3 cellular contexts compared by ENCODE assay signal in the genomic region with DNA sequence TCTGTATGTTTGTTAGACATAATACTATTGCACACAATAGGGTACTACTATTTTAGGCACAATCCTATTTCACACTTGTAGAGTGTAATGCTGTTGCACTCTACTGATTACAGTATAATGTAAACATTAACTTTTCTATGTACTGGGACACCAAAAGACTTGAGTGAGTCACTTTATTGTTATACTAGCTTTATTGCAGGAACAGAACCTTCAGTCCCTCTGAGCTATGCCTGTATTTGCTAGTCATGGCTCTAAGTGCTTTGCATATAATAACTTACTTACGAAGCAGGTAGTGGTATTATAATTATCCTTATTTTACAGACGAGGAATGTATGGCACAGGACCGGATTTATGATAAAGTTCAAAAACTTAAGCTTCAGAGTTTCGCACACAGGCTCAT.
TF ChIP-seq lines count a peak whose summit lies in the region.

No MANE protein-coding gene starts in this region.

TF ChIP-seq in A549, 52 proteins besides CTCF, POLR2A, EP300 and RAD21 (continues in another document):
- TF ChIP-seq, protein P1, sequence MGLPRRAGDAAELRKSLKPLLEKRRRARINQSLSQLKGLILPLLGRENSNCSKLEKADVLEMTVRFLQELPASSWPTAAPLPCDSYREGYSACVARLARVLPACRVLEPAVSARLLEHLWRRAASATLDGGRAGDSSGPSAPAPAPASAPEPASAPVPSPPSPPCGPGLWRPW (IDR thresholded peaks at IDR 0.05), result no peak
- TF ChIP-seq ESRRA (IDR thresholded peaks at IDR 0.05; ENCODE audit: borderline replicate concordance, low read length) (no peak), HOXA7 (CRISPR knock-in tag; IDR thresholded peaks at IDR 0.05) (no peak), CHD4 (IDR thresholded peaks at IDR 0.05; ENCODE audit: borderline replicate concordance) (no peak), MYC (IDR thresholded peaks at IDR 0.05; ENCODE audit: borderline replicate concordance, low read length) (no peak), FOSB (CRISPR knock-in tag; IDR thresholded peaks at IDR 0.05) (no peak), HOXB5 (CRISPR knock-in tag; IDR thresholded peaks at IDR 0.05) (no peak), ZSCAN20 (CRISPR knock-in tag; IDR thresholded peaks at IDR 0.05) (no peak), HEYL (CRISPR knock-in tag; IDR thresholded peaks at IDR 0.05) (no peak), HOXB13 (CRISPR knock-in tag; IDR thresholded peaks at IDR 0.05; ENCODE audit: low read depth) (no peak), NFE2L2 (conservative IDR thresholded peaks at IDR 0.05; ENCODE audit: low read length) (no peak), NPAS2 (CRISPR knock-in tag; IDR thresholded peaks at IDR 0.05; ENCODE audit: borderline replicate concordance) (no peak), SREBF2 (IDR thresholded peaks at IDR 0.05) (no peak)
- TF ChIP-seq, protein P2, sequence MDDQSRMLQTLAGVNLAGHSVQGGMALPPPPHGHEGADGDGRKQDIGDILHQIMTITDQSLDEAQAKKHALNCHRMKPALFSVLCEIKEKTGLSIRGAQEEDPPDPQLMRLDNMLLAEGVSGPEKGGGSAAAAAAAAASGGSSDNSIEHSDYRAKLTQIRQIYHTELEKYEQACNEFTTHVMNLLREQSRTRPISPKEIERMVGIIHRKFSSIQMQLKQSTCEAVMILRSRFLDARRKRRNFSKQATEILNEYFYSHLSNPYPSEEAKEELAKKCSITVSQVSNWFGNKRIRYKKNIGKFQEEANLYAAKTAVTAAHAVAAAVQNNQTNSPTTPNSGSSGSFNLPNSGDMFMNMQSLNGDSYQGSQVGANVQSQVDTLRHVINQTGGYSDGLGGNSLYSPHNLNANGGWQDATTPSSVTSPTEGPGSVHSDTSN (IDR thresholded peaks at IDR 0.05), result no peak
- TF ChIP-seq, protein P3, sequence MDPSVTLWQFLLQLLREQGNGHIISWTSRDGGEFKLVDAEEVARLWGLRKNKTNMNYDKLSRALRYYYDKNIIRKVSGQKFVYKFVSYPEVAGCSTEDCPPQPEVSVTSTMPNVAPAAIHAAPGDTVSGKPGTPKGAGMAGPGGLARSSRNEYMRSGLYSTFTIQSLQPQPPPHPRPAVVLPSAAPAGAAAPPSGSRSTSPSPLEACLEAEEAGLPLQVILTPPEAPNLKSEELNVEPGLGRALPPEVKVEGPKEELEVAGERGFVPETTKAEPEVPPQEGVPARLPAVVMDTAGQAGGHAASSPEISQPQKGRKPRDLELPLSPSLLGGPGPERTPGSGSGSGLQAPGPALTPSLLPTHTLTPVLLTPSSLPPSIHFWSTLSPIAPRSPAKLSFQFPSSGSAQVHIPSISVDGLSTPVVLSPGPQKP (IDR thresholded peaks at IDR 0.05; ENCODE audit: low read depth, low read length), result no peak
- TF ChIP-seq, protein P4, sequence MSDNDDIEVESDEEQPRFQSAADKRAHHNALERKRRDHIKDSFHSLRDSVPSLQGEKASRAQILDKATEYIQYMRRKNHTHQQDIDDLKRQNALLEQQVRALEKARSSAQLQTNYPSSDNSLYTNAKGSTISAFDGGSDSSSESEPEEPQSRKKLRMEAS (IDR thresholded peaks at IDR 0.05), result no peak

TF ChIP-seq in IMR-90, 13 proteins besides CTCF, POLR2A, EP300 and RAD21:
- TF ChIP-seq BHLHE40 (IDR thresholded peaks at IDR 0.05; ENCODE audit: low read depth, low read length) (no peak), SMC3 (IDR thresholded peaks at IDR 0.05; ENCODE audit: low read depth, low read length) (no peak), NFE2L2 (IDR thresholded peaks at IDR 0.05; ENCODE audit: low read depth, low read length) (no peak), CHD1 (IDR thresholded peaks at IDR 0.05; ENCODE audit: low read depth, low read length) (no peak), MXI1 (IDR thresholded peaks at IDR 0.05; ENCODE audit: borderline replicate concordance, low read depth, low read length) (no peak)
- TF ChIP-seq, protein P5, sequence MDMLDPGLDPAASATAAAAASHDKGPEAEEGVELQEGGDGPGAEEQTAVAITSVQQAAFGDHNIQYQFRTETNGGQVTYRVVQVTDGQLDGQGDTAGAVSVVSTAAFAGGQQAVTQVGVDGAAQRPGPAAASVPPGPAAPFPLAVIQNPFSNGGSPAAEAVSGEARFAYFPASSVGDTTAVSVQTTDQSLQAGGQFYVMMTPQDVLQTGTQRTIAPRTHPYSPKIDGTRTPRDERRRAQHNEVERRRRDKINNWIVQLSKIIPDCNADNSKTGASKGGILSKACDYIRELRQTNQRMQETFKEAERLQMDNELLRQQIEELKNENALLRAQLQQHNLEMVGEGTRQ (IDR thresholded peaks at IDR 0.05; ENCODE audit: low read depth, low read length), result no peak

TF ChIP-seq in HEK293T, 16 proteins besides CTCF, POLR2A, EP300 and RAD21:
- TF ChIP-seq BHLHE40 (IDR thresholded peaks at IDR 0.05; ENCODE audit: borderline replicate concordance) (no peak), FOXM1 (IDR thresholded peaks at IDR 0.05; ENCODE audit: borderline replicate concordance) (no peak), NFRKB (IDR thresholded peaks at IDR 0.05) (no peak), SUZ12 (IDR thresholded peaks at IDR 0.05) (no peak), FOXK2 (IDR thresholded peaks at IDR 0.05) (no peak), HDGF (IDR thresholded peaks at IDR 0.05; ENCODE audit: borderline replicate concordance) (no peak), L3MBTL2 (conservative IDR thresholded peaks at IDR 0.05) (no peak), ELF4 (IDR thresholded peaks at IDR 0.05) (no peak), ZNF384 (IDR thresholded peaks at IDR 0.05) (no peak), LEF1 (IDR thresholded peaks at IDR 0.05; ENCODE audit: borderline replicate concordance) (no peak), FOXA1 (IDR thresholded peaks at IDR 0.05) (no peak), CTBP1 (IDR thresholded peaks at IDR 0.05; ENCODE audit: borderline replicate concordance) (no peak), TARDBP (IDR thresholded peaks at IDR 0.05) (no peak), SP1 (IDR thresholded peaks at IDR 0.05) (no peak)
- TF ChIP-seq, protein P6, sequence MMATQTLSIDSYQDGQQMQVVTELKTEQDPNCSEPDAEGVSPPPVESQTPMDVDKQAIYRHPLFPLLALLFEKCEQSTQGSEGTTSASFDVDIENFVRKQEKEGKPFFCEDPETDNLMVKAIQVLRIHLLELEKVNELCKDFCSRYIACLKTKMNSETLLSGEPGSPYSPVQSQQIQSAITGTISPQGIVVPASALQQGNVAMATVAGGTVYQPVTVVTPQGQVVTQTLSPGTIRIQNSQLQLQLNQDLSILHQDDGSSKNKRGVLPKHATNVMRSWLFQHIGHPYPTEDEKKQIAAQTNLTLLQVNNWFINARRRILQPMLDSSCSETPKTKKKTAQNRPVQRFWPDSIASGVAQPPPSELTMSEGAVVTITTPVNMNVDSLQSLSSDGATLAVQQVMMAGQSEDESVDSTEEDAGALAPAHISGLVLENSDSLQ (IDR thresholded peaks at IDR 0.05), result no peak
